1 cellular context compared by ENCODE assay signal in the genomic region with DNA sequence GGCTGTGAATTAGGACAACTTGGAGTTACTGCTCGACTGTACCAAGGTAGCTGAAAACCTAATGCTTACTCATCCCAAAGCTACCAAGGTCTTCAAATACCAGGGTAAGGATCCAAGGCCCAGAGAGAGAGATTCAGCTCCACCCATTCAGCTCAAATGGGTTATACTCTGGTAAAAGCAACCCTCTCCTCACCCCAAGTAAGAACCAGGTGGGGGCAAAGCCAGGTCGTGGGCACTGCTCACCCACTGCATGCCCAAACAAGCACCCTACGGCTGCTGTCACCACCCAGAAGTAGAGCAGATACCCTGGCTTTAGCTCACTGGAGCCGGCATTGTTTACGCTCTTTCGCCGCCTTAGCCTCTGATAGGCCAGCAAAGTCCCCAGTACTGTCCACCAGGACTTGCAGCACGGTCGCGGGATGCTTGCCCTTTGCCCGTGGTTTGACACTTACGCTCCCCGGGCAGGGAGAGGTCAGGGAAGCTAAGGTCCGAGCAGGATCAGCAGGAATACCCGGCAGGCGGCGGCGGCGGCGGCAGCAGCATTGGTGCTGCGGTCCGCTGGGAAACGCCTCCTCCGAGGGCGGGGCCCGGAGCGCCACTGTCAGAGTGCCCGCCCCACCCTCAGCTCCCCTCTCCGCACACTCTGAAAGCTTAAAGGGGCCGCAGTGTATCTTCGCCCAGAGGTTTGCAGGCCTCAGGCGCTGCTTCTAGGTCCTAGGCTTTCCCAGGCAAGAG.
TF ChIP-seq lines count a peak whose summit lies in the region.

No MANE protein-coding gene starts in this region.

TF ChIP-seq in SK-N-SH, 30 proteins besides CTCF, POLR2A, EP300 and RAD21 (continued from another document):
- TF ChIP-seq ELF1 (IDR thresholded peaks at IDR 0.05) = no peak
- no peak for TF ChIP-seq RFX5 (IDR thresholded peaks at IDR 0.05; ENCODE audit: low read length)
TF ChIP-seq in SK-N-SH: peak in this region for 2.
